1 cellular context compared by ENCODE assay signal in the genomic region with DNA sequence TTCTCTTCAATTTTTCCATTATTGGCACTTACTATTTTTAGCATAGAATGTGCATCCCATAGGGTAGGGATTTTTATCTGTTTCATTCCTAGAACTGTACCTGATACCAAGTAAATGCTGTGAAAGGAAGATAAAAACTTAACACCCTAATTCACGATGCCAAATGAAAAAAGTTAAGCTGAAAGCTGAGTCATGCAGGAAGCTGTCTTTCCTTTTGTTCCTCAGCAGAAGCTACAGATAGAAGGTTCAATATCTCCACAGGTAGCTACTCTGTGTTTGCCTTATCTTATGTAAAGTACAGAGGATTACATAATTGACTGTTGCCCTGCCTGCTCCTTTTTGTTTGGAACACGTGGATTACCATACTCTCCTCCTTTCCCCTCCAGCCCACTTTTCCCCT.
TF ChIP-seq lines count a peak whose summit lies in the region.

No MANE protein-coding gene starts in this region.

TF ChIP-seq in K562, 482 proteins besides CTCF, POLR2A, EP300 and RAD21 (continued from another document and continues in another):
- TF ChIP-seq ZNF3 (CRISPR knock-in tag; IDR thresholded peaks at IDR 0.05) (no peak), ZNF41 (CRISPR knock-in tag; conservative IDR thresholded peaks at IDR 0.05) (no peak), ZNF311 (CRISPR knock-in tag; IDR thresholded peaks at IDR 0.05) (no peak), ZNF407 (IDR thresholded peaks at IDR 0.05; ENCODE audit: low read depth) (no peak), SIRT6 (IDR thresholded peaks at IDR 0.05; ENCODE audit: low read depth, low read length) (no peak), FOXK2 (conservative IDR thresholded peaks at IDR 0.05 in 1 of 2, IDR thresholded peaks at IDR 0.05 in 1 of 2; ENCODE audit: low read depth in 2 of 2) (peak; percentile 16 to 39; a peak in 2 of 4 replicates), ZNF165 (CRISPR knock-in tag; IDR thresholded peaks at IDR 0.05; ENCODE audit: borderline replicate concordance) (no peak), ZNF140 (CRISPR knock-in tag; IDR thresholded peaks at IDR 0.05) (no peak), ZNF175 (CRISPR knock-in tag; IDR thresholded peaks at IDR 0.05; ENCODE audit: low read depth) (no peak), ZSCAN32 (CRISPR knock-in tag; IDR thresholded peaks at IDR 0.05) (no peak), BCOR (IDR thresholded peaks at IDR 0.05) (no peak; the same call in 1 of the 2 replicates), CREM (IDR thresholded peaks at IDR 0.05; ENCODE audit: low read depth) (0 out of 2 replicates have a peak, but pooled peaks have one; percentile 19), HDAC2 (IDR thresholded peaks at IDR 0.05) (peak; percentile 67), XRCC5 (IDR thresholded peaks at IDR 0.05; ENCODE audit: low read depth, low read length) (no peak), PHF8 (IDR thresholded peaks at IDR 0.05; ENCODE audit: borderline replicate concordance, low read length) (no peak), ZNF764 (CRISPR knock-in tag; IDR thresholded peaks at IDR 0.05; ENCODE audit: low read depth) (no peak), CC2D1A (IDR thresholded peaks at IDR 0.05) (peak; percentile 64; the same call in 1 of the 2 replicates), PTBP1 (IDR thresholded peaks at IDR 0.05; ENCODE audit: low read depth, low read length) (no peak), CBX3 (IDR thresholded peaks at IDR 0.05; ENCODE audit: borderline replicate concordance in 1 of 2, low read length in 2 of 2) (peak in 1 of 2 experiments; percentile 73; a peak in 1 of 3 replicates), ZFP1 (CRISPR knock-in tag; IDR thresholded peaks at IDR 0.05) (no peak), BRD4 (IDR thresholded peaks at IDR 0.05) (no peak), BRF2 (IDR thresholded peaks at IDR 0.05; ENCODE audit: borderline replicate concordance, insufficient read depth, insufficient read length) (no peak), ZNF76 (CRISPR knock-in tag; IDR thresholded peaks at IDR 0.05; ENCODE audit: borderline replicate concordance) (no peak), MEF2A (IDR thresholded peaks at IDR 0.05; ENCODE audit: control insufficient read depth, low read depth, low read length) (peak; percentile 83), E2F1 (CRISPR knock-in tag; IDR thresholded peaks at IDR 0.05) (no peak), ZNF449 (CRISPR knock-in tag; IDR thresholded peaks at IDR 0.05) (no peak), ZNF436 (CRISPR knock-in tag; IDR thresholded peaks at IDR 0.05) (no peak), U2AF1 (optimal IDR thresholded peaks at IDR 0.05; ENCODE audit: low read depth, low read length) (no peak), ZKSCAN8 (CRISPR knock-in tag; IDR thresholded peaks at IDR 0.05) (no peak), TCFL5 (CRISPR knock-in tag; conservative IDR thresholded peaks at IDR 0.05) (no peak), CXXC5 (CRISPR knock-in tag; IDR thresholded peaks at IDR 0.05) (peak; percentile 40; the same call in 1 of the 2 replicates), TCF15 (CRISPR knock-in tag; IDR thresholded peaks at IDR 0.05) (no peak), RBM34 (IDR thresholded peaks at IDR 0.05; ENCODE audit: borderline replicate concordance, insufficient read depth, low read length) (no peak), NR3C1 (CRISPR knock-in tag; IDR thresholded peaks at IDR 0.05) (no peak), ARID2 (IDR thresholded peaks at IDR 0.05) (no peak), ETV5 (CRISPR knock-in tag; IDR thresholded peaks at IDR 0.05; ENCODE audit: low read depth) (no peak), MXD1 (CRISPR knock-in tag; IDR thresholded peaks at IDR 0.05; ENCODE audit: borderline replicate concordance, poor library complexity, severe bottlenecking) (no peak), KAT7 (CRISPR knock-in tag; IDR thresholded peaks at IDR 0.05; ENCODE audit: borderline replicate concordance) (no peak), ZNF197 (CRISPR knock-in tag; IDR thresholded peaks at IDR 0.05; ENCODE audit: low read depth) (no peak), CHD4 (IDR thresholded peaks at IDR 0.05; ENCODE audit: insufficient read depth, insufficient replicate concordance, low read depth, low read length, poor library complexity, severe bottlenecking) (no peak), TFAP4 (CRISPR knock-in tag; IDR thresholded peaks at IDR 0.05; ENCODE audit: borderline replicate concordance) (no peak), GTF2E2 (tag; IDR thresholded peaks at IDR 0.05) (no peak), ETV1 (tag; conservative IDR thresholded peaks at IDR 0.05; ENCODE audit: low read depth) (peak; percentile 84), TCF7 (IDR thresholded peaks at IDR 0.05; ENCODE audit: borderline replicate concordance) (no peak)
- TF ChIP-seq, protein P1, sequence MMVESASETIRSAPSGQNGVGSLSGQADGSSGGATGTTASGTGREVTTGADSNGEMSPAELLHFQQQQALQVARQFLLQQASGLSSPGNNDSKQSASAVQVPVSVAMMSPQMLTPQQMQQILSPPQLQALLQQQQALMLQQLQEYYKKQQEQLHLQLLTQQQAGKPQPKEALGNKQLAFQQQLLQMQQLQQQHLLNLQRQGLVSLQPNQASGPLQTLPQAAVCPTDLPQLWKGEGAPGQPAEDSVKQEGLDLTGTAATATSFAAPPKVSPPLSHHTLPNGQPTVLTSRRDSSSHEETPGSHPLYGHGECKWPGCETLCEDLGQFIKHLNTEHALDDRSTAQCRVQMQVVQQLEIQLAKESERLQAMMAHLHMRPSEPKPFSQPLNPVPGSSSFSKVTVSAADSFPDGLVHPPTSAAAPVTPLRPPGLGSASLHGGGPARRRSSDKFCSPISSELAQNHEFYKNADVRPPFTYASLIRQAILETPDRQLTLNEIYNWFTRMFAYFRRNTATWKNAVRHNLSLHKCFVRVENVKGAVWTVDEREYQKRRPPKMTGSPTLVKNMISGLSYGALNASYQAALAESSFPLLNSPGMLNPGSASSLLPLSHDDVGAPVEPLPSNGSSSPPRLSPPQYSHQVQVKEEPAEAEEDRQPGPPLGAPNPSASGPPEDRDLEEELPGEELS (CRISPR knock-in tag; IDR thresholded peaks at IDR 0.05; ENCODE audit: borderline replicate concordance), result no peak
- TF ChIP-seq, protein P2, sequence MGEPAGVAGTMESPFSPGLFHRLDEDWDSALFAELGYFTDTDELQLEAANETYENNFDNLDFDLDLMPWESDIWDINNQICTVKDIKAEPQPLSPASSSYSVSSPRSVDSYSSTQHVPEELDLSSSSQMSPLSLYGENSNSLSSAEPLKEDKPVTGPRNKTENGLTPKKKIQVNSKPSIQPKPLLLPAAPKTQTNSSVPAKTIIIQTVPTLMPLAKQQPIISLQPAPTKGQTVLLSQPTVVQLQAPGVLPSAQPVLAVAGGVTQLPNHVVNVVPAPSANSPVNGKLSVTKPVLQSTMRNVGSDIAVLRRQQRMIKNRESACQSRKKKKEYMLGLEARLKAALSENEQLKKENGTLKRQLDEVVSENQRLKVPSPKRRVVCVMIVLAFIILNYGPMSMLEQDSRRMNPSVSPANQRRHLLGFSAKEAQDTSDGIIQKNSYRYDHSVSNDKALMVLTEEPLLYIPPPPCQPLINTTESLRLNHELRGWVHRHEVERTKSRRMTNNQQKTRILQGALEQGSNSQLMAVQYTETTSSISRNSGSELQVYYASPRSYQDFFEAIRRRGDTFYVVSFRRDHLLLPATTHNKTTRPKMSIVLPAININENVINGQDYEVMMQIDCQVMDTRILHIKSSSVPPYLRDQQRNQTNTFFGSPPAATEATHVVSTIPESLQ (CRISPR knock-in tag; IDR thresholded peaks at IDR 0.05), result no peak
